Comparison of ENCODE assay signal across 8 cellular contexts in genomic region chr4:88592600-88593448, GRCh38. TPM values are rescaled to one million over a fixed set of nuclear protein-coding genes. Genes with fewer than 3 reads are reported as not detected.
DNase-seq lines count a peak whose midpoint lies in the region; ATAC-seq, FAIRE-seq and TF ChIP-seq lines count a peak whose summit lies in the region.

No MANE protein-coding gene starts in this region.

- peaks cover 0 to 24% of the 10 kb centered on the region in 2 donors for H3K36me3 ChIP-seq in psoas muscle (ENCODE audit: insufficient read depth in 1 of 2, low read depth in 1 of 2)

- no peak for FAIRE-seq in urothelium cell line (lab: Jason Lieb, UNC)

- ATAC-seq in GM21737 (IDR thresholded peaks at IDR 0.05; ENCODE audit: unreplicated experiment) (peak; percentile 69), left ventricle myocardium superior (peak; percentile 92), psoas muscle (peak; percentile 90 to 92 (median 92))

- no peaks in the 10 kb centered on the region for H3K27me3 ChIP-seq in psoas muscle (ENCODE audit: insufficient read depth in 3 of 3, low read length in 2 of 3)

- H3K27ac ChIP-seq in psoas muscle: peak overlapping the region; percentile 98

- H3K9me3 ChIP-seq in psoas muscle: no peaks in the 10 kb centered on the region

- DNase-seq in GDM1 (lab: John Stamatoyannopoulos, UW): peak; percentile 70
- peak; percentile 64 for DNase-seq in KG1 (lab: John Stamatoyannopoulos, UW)
- DNase-seq in T-helper 1 cell: peak; percentile 64 to 83 (median 67)
- DNase-seq in amniotic epithelial cell (ENCODE audit: low read depth): peak; percentile 56
- DNase-seq in left ventricle myocardium superior: peak; percentile 92
- DNase-seq in psoas muscle: peak; percentile 88 to 90
- DNase-seq in urothelium cell line (ENCODE audit: low spot score): peak; percentile 94

- intact Hi-C loops in left ventricle myocardium superior (cut with micrococcal nuclease): loop anchor here (10.0 kb wide), 1 partner anchor 62 kb away; no protein-coding TSS in a partner anchor
- intact Hi-C loops in psoas muscle (cut with DNase I): loop anchor here in 1 of 2 donors (10.0 kb wide), 1 partner anchor 62 kb away; no protein-coding TSS in a partner anchor

- H3K4me3 ChIP-seq in psoas muscle: peak overlapping the region; percentile 99

- peaks cover 30% of the 10 kb centered on the region for H3K4me1 ChIP-seq in psoas muscle

- 0 to 1% (median 0%) methylated on average over 63 to 89 of the region's 89 CpGs for WGBS in psoas muscle, 3 donors

- TF ChIP-seq CTCF in psoas muscle (IDR thresholded peaks at IDR 0.05): no peak

RNA-seq across cellular contexts. Expression of gene HERC3, which starts 0.5 kb away (rescaled TPM):
- total RNA-seq in left ventricle myocardium superior: 61.9 TPM
- total RNA-seq in psoas muscle: 10 to 100 TPM; 17.7 to 35.8 (median 25.2) TPM
- 10 to 100 TPM in 1 of 3 donors, 1 to 10 TPM in 2; 9.5 to 20.4 (median 9.6) TPM for polyA plus RNA-seq in psoas muscle

Comparison
In these comparisons a context has a peak if more than half of its experiments do, and no peak if none do; other contexts are left out.
1. Peak in every context shown above with its lines: DNase-seq, ATAC-seq, H3K4me3 ChIP-seq and H3K27ac ChIP-seq.